8 cellular contexts compared by ENCODE assay signal in genomic region chr12:104986022-104986941, GRCh38. TPM values are rescaled to one million over a fixed set of nuclear protein-coding genes. Genes with fewer than 3 reads are reported as not detected.
DNase-seq lines count a peak whose midpoint lies in the region; ATAC-seq and TF ChIP-seq lines count a peak whose summit lies in the region.

TSS of gene NOPCHAP1 (plus strand) at chr12:104986316. CDS start at chr12:104986353, 37 bp downstream.

- H3K36me3 ChIP-seq in prostate gland (no peaks in the 10 kb centered on the region), urinary bladder (ENCODE audit: insufficient read depth) (no peaks in the 10 kb centered on the region)

- H3K27ac ChIP-seq in prostate gland (peak within 1 kb of the TSS; percentile 50), urinary bladder (ENCODE audit: low read depth) (peak within 1 kb of the TSS; percentile 73)

- WGBS in prostate gland: under 1% methylated on average over 48 of the region's 59 CpGs
- WGBS in urinary bladder: under 1% methylated on average over 59 of the region's 59 CpGs

- peaks cover 27% of the 10 kb centered on the region for H3K4me1 Mint-ChIP-seq in T-helper 1 cell treated with Interleukin-12 subunit alpha and Interleukin-12 subunit beta and Interleukin-4 antibody, amounts not matched to agents 30 μg/mL and 1 μg/mL, for 36 hours (ENCODE audit: low read depth)

- H3K4me1 ChIP-seq in prostate gland (replicated peaks) (no peaks in the 10 kb centered on the region), urinary bladder (ENCODE audit: insufficient read depth) (peaks cover 3% of the 10 kb centered on the region)

- H3K9me3 Mint-ChIP-seq in T-helper 1 cell treated with Interleukin-12 subunit alpha and Interleukin-12 subunit beta and Interleukin-4 antibody, amounts not matched to agents 30 μg/mL and 1 μg/mL, for 36 hours: peaks cover 8% of the 10 kb centered on the region

- H3K4me3 ChIP-seq in prostate gland (peak within 1 kb of the TSS; percentile 83 to 88), urinary bladder (ENCODE audit: low read depth, low read length) (peak within 1 kb of the TSS; percentile 96)

- H3K27ac Mint-ChIP-seq in T-helper 1 cell treated with Interleukin-12 subunit alpha and Interleukin-12 subunit beta and Interleukin-4 antibody, amounts not matched to agents 30 μg/mL and 1 μg/mL, for 36 hours: peak within 1 kb of the TSS; percentile 33

- H3K36me3 Mint-ChIP-seq in T-helper 1 cell treated with Interleukin-12 subunit alpha and Interleukin-12 subunit beta and Interleukin-4 antibody, amounts not matched to agents 30 μg/mL and 1 μg/mL, for 36 hours (ENCODE audit: low read depth): peaks cover 25% of the 10 kb centered on the region

- peak within 1 kb of the TSS; percentile 86 for H3K4me3 Mint-ChIP-seq in T-helper 1 cell treated with Interleukin-12 subunit alpha and Interleukin-12 subunit beta and Interleukin-4 antibody, amounts not matched to agents 30 μg/mL and 1 μg/mL, for 36 hours

- in situ Hi-C loops in GM13977 (cut with MboI; ENCODE audit: low pct_unique_long_range_greater_than_20kb, low sequenced_read_pairs, unreplicated experiment): no loop called here

- peak; percentile 92 for DNase-seq in GM13977 (ENCODE audit: low spot score)
- DNase-seq in NCI-H146 treated with DMSO at 0.1 percent for 48 hours (lab: John Stamatoyannopoulos, UW; ENCODE audit: unreplicated experiment): peak; percentile 89
- peak; percentile 69 for DNase-seq in amniotic stem cell (lab: John Stamatoyannopoulos, UW)
- peak; percentile 94 for DNase-seq in left ventricle myocardium superior
- DNase-seq in prostate gland (ENCODE audit: low spot score): peak; percentile 90

- TF ChIP-seq POLR2A in prostate gland (IDR thresholded peaks at IDR 0.05): peak; percentile 65

- H3K27me3 Mint-ChIP-seq in T-helper 1 cell treated with Interleukin-12 subunit alpha and Interleukin-12 subunit beta and Interleukin-4 antibody, amounts not matched to agents 30 μg/mL and 1 μg/mL, for 36 hours (ENCODE audit: low read depth): peaks cover 12% of the 10 kb centered on the region

- intact Hi-C loops in left ventricle myocardium superior (cut with micrococcal nuclease) (no loop called here), prostate gland (cut with DNase I) (no loop called here)

- no peaks in the 10 kb centered on the region for H3K27me3 ChIP-seq in prostate gland (replicated peaks; ENCODE audit: insufficient read depth)

- ATAC-seq in HG02870 (IDR thresholded peaks at IDR 0.05; ENCODE audit: unreplicated experiment) (peak; percentile 98), left ventricle myocardium superior (peak; percentile 100)

- TF ChIP-seq CTCF in GM13977 (IDR thresholded peaks at IDR 0.05; ENCODE audit: extremely low read depth, insufficient read depth, missing control alignments) (no peak), prostate gland (IDR thresholded peaks at IDR 0.05) (no peak)

- no peaks in the 10 kb centered on the region for H3K9me3 ChIP-seq in prostate gland

RNA-seq across cellular contexts. Expression of gene NOPCHAP1, which starts in this region (rescaled TPM):
- total RNA-seq in left ventricle myocardium superior (8.5 TPM), prostate gland (1 to 10 TPM; 2.8 to 6.5 TPM), urinary bladder (7.2 TPM)
- polyA plus RNA-seq in urinary bladder: 6.1 TPM

Comparison
In these comparisons a context has a peak if more than half of its experiments do, and no peak if none do; other contexts are left out.
1. Peak in every context shown above with its lines: DNase-seq, ATAC-seq, H3K4me3 ChIP-seq and H3K27ac ChIP-seq.